32 cellular contexts compared by ENCODE assay signal in the genomic region with DNA sequence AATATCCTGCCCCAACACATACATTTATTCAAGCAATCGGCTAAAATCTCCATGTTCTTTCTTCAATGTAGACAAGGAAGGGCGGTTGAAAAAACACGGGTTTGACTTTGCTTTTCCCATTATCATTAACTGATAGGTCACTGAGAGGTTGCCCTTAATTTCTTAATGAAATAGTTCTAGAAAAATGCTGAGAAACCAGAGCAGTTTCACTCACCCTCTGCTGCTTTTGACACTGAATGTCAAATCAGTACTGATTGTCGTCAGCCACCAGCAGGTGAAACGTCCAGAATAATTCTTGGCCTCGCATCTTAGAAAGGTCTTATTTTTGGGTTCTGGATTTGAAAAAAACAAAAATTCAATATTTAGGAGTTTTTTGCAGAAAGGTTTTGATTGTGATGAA. TPM values are rescaled to one million over a fixed set of nuclear protein-coding genes. Genes with fewer than 3 reads are reported as not detected.
"Had no signal": no experiment of that assay in that cellular context is flagged by ENCODE, and none has a peak within 500 bp of the region (broad histone marks: within the 10 kb centered on the region; RNA-seq: fewer than 3 reads in every experiment).

No MANE protein-coding gene starts in this region.

- H3K9me3 Mint-ChIP-seq: activated CD4-positive, alpha-beta T cell treated with anti-CD3 and anti-CD28 coated beads, Interleukin-2, amount 10 ng/mL, durations not matched to agents 7 days and 5 days; activated naive CD4-positive, alpha-beta T cell treated with anti-CD3 and anti-CD28 coated beads for 36 hours; activated naive CD8-positive, alpha-beta T cell treated with anti-CD3 and anti-CD28 coated beads, Interleukin-2, amount 50 U/mL, for 24 hours; activated T-cell treated with anti-CD3 and anti-CD28 coated beads, Interleukin-2, amount 50 U/mL, for 24 hours; activated T-helper 2 cell treated with anti-CD3 and anti-CD28 coated beads, Interferon-gamma antibody, Interleukin-2, Interleukin-4, amounts not matched to agents 10 μg/mL and 5 μg/mL and 100 μg/mL, durations not matched to agents 14 hours and 24 hours and 36 hours; brain; T-helper 2 cell treated with Interferon-gamma antibody and Interleukin-4, amounts not matched to agents 5 μg/mL and 100 μg/mL, for 36 hours had no signal

- H3K4me1 Mint-ChIP-seq: activated CD4-positive, alpha-beta T cell treated with anti-CD3 and anti-CD28 coated beads, Interleukin-2, amount 10 ng/mL, durations not matched to agents 7 days and 5 days; activated naive CD8-positive, alpha-beta T cell treated with anti-CD3 and anti-CD28 coated beads, Interleukin-2, amount 50 U/mL, for 24 hours; brain had no signal

- H3K36me3 ChIP-seq: SJCRH30 had no signal

- DNase-seq: activated CD4-positive, alpha-beta T cell treated with anti-CD3 and anti-CD28 coated beads, Interleukin-2, amount 10 ng/mL, durations not matched to agents 7 days and 5 days; activated CD4-positive, alpha-beta T cell treated with anti-CD3 and anti-CD28 coated beads, Interleukin-2, amount 50 U/mL, for 48 hours; activated CD8-positive, alpha-beta T cell treated with anti-CD3 and anti-CD28 coated beads, Interleukin-2, amount 10 ng/mL, durations not matched to agents 7 days and 5 days; activated gamma-delta T cell; activated naive CD4-positive, alpha-beta T cell treated with anti-CD3 and anti-CD28 coated beads for 36 hours; activated naive CD8-positive, alpha-beta T cell treated with anti-CD3 and anti-CD28 coated beads, Interleukin-2, amount 50 U/mL, for 24 hours; activated T-cell treated with anti-CD3 and anti-CD28 coated beads, Interleukin-2, amount 50 U/mL, for 24 hours; anterior cingulate cortex; central memory CD4-positive, alpha-beta T cell; NCI-H1092 treated with DMSO at 0.1 percent for 48 hours; NCI-H1417; NCI-H146; NCI-H187; NCI-H2029 treated with DMSO at 0.1 percent for 48 hours; NCI-H2107; NCI-H2171; NCI-H510A; NCI-H526; NCI-H748 treated with DMSO at 0.1 percent for 48 hours; NK-92 treated with Interleukin-12 subunit alpha and Interleukin-12 subunit beta, amount 100 ng/mL, for 24 hours; PC-9; SHP77; SJCRH30 had no signal

- H3K36me3 Mint-ChIP-seq: activated naive CD8-positive, alpha-beta T cell; brain had no signal

- H3K27ac ChIP-seq: PC-9, SJCRH30, SK-N-MC had no signal

- H3K4me3 ChIP-seq: PC-9, SJCRH30, SK-N-MC had no signal

- H3K9me3 ChIP-seq: SJCRH30 had no signal

- H3K27ac Mint-ChIP-seq: activated CD4-positive, alpha-beta T cell treated with anti-CD3 and anti-CD28 coated beads, Interleukin-2, amount 10 ng/mL, durations not matched to agents 7 days and 5 days; activated CD8-positive, alpha-beta T cell treated with anti-CD3 and anti-CD28 coated beads, Interleukin-2, amount 10 ng/mL, durations not matched to agents 7 days and 5 days; activated naive CD4-positive, alpha-beta T cell treated with anti-CD3 and anti-CD28 coated beads for 36 hours; activated naive CD8-positive, alpha-beta T cell; activated naive CD8-positive, alpha-beta T cell treated with anti-CD3 and anti-CD28 coated beads, Interleukin-2, amount 50 U/mL, for 24 hours; activated T-cell treated with anti-CD3 and anti-CD28 coated beads, Interleukin-2, amount 50 U/mL, for 24 hours; activated T-helper 2 cell treated with anti-CD3 and anti-CD28 coated beads, Interferon-gamma antibody, Interleukin-2, Interleukin-4, amounts not matched to agents 10 μg/mL and 5 μg/mL and 100 μg/mL, durations not matched to agents 14 hours and 24 hours and 36 hours; brain; T-helper 1 cell treated with Interleukin-12 subunit alpha and Interleukin-12 subunit beta and Interleukin-4 antibody, amounts not matched to agents 30 μg/mL and 1 μg/mL, for 36 hours; T-helper 2 cell treated with Interferon-gamma antibody and Interleukin-4, amounts not matched to agents 5 μg/mL and 100 μg/mL, for 36 hours had no signal

- H3K4me3 Mint-ChIP-seq: activated CD4-positive, alpha-beta T cell treated with anti-CD3 and anti-CD28 coated beads, Interleukin-2, amount 10 ng/mL, durations not matched to agents 7 days and 5 days; activated CD8-positive, alpha-beta T cell treated with anti-CD3 and anti-CD28 coated beads, Interleukin-2, amount 10 ng/mL, durations not matched to agents 7 days and 5 days; activated naive CD4-positive, alpha-beta T cell treated with anti-CD3 and anti-CD28 coated beads for 36 hours; activated naive CD8-positive, alpha-beta T cell; activated naive CD8-positive, alpha-beta T cell treated with anti-CD3 and anti-CD28 coated beads, Interleukin-2, amount 50 U/mL, for 24 hours; activated T-cell treated with anti-CD3 and anti-CD28 coated beads, Interleukin-2, amount 50 U/mL, for 24 hours; brain; T-helper 1 cell treated with Interleukin-12 subunit alpha and Interleukin-12 subunit beta and Interleukin-4 antibody, amounts not matched to agents 30 μg/mL and 1 μg/mL, for 36 hours; T-helper 2 cell treated with Interferon-gamma antibody and Interleukin-4, amounts not matched to agents 5 μg/mL and 100 μg/mL, for 36 hours had no signal

- ATAC-seq: activated CD8-positive, alpha-beta T cell treated with anti-CD3 and anti-CD28 coated beads, Interleukin-2, amount 10 ng/mL, durations not matched to agents 7 days and 5 days; activated naive CD8-positive, alpha-beta T cell treated with anti-CD3 and anti-CD28 coated beads, Interleukin-2, amount 50 U/mL, for 24 hours had no signal

RNA-seq across cellular contexts. Expression of a gene that starts 8.1 kb away (rescaled TPM):
- total RNA-seq: activated CD4-positive, alpha-beta T cell treated with anti-CD3 and anti-CD28 coated beads, Interleukin-2, amount 10 ng/mL, durations not matched to agents 7 days and 5 days; activated CD8-positive, alpha-beta T cell treated with anti-CD3 and anti-CD28 coated beads, Interleukin-2, amount 10 ng/mL, durations not matched to agents 7 days and 5 days; activated naive CD4-positive, alpha-beta T cell treated with anti-CD3 and anti-CD28 coated beads for 36 hours; activated T-helper 2 cell treated with anti-CD3 and anti-CD28 coated beads, Interferon-gamma antibody, Interleukin-2, Interleukin-4, amounts not matched to agents 10 μg/mL and 5 μg/mL and 100 μg/mL, durations not matched to agents 14 hours and 24 hours and 36 hours; bronchial epithelial cell; M059J; OCI-LY7; PC-9; SJCRH30 had no signal
